ENCODE assay signal across 1 cellular context in genomic region chr3:172717493-172718088, GRCh38.
TF ChIP-seq lines count a peak whose summit lies in the region.

No MANE protein-coding gene starts in this region.

TF ChIP-seq in HepG2, 621 proteins besides CTCF, POLR2A, EP300 and RAD21:
- TF ChIP-seq KMT2A (CRISPR knock-in tag; IDR thresholded peaks at IDR 0.05) (no peak), NR2F1 (CRISPR knock-in tag; IDR thresholded peaks at IDR 0.05) (no peak), ZNF709 (CRISPR knock-in tag; IDR thresholded peaks at IDR 0.05) (no peak), STAG1 (CRISPR knock-in tag; IDR thresholded peaks at IDR 0.05) (peak; percentile 11; the same call in 1 of the 2 replicates), KLF9 (CRISPR knock-in tag; IDR thresholded peaks at IDR 0.05; ENCODE audit: low read depth) (no peak), ZNF781 (CRISPR knock-in tag; IDR thresholded peaks at IDR 0.05; ENCODE audit: borderline replicate concordance, not compliant biosample characterization) (no peak), ZNF484 (CRISPR knock-in tag; IDR thresholded peaks at IDR 0.05; ENCODE audit: borderline replicate concordance, low read depth) (no peak), HOXA5 (CRISPR knock-in tag; IDR thresholded peaks at IDR 0.05) (no peak), ZNF790 (CRISPR knock-in tag; IDR thresholded peaks at IDR 0.05; ENCODE audit: borderline replicate concordance) (no peak), ZNF644 (CRISPR knock-in tag; IDR thresholded peaks at IDR 0.05; ENCODE audit: low read depth) (0 out of 2 replicates have a peak, but pooled peaks have one; percentile 29), USF2 (IDR thresholded peaks at IDR 0.05; ENCODE audit: low read depth, low read length) (no peak), USF2 (CRISPR knock-in tag; IDR thresholded peaks at IDR 0.05; ENCODE audit: borderline replicate concordance) (no peak)
